9 cellular contexts compared by ENCODE assay signal in genomic region chr7:87874066-87874465, GRCh38. TPM values are rescaled to one million over a fixed set of nuclear protein-coding genes. Genes with fewer than 3 reads are reported as not detected.
DNase-seq lines count a peak whose midpoint lies in the region; ATAC-seq, FAIRE-seq and TF ChIP-seq lines count a peak whose summit lies in the region.
"Had no signal": no experiment of that assay in that cellular context is flagged by ENCODE, and none has a peak within 500 bp of the region (broad histone marks: within the 10 kb centered on the region; RNA-seq: fewer than 3 reads in every experiment).

No MANE protein-coding gene starts in this region.

- H3K27ac ChIP-seq in astrocyte (ENCODE audit: low read depth, low read length) = no peak overlapping the region

- H3K9ac ChIP-seq in astrocyte (ENCODE audit: low read length) = no peak overlapping the region
- peak overlapping the region; percentile 18 for H3K9ac ChIP-seq in skeletal muscle satellite cell (ENCODE audit: low read depth, low read length)

- peaks cover 31% of the 10 kb centered on the region for H3K4me1 Mint-ChIP-seq in T-helper 2 cell treated with Interferon-gamma antibody and Interleukin-4, amounts not matched to agents 5 μg/mL and 100 μg/mL, for 36 hours (ENCODE audit: low read depth)
- peaks cover 15% of the 10 kb centered on the region for H3K4me1 Mint-ChIP-seq in astrocyte (ENCODE audit: low read depth, unreplicated experiment)

- FAIRE-seq in astrocyte (lab: Jason Lieb, UNC) = no peak

- peaks cover 5% of the 10 kb centered on the region for H3K4me1 ChIP-seq in astrocyte (ENCODE audit: insufficient read depth, low read length)
- peaks cover 24% of the 10 kb centered on the region for H3K4me1 ChIP-seq in skeletal muscle satellite cell (ENCODE audit: control insufficient read depth, insufficient read depth, low read length)

- H3K36me3 ChIP-seq in astrocyte (ENCODE audit: insufficient read depth, low read length) = no peaks in the 10 kb centered on the region
- H3K36me3 ChIP-seq in skeletal muscle satellite cell (ENCODE audit: insufficient read depth, low read length) = peaks cover 6% of the 10 kb centered on the region

- H3K27me3 Mint-ChIP-seq in T-helper 2 cell treated with Interferon-gamma antibody and Interleukin-4, amounts not matched to agents 5 μg/mL and 100 μg/mL, for 36 hours (ENCODE audit: low read depth) = no peaks in the 10 kb centered on the region
- H3K27me3 Mint-ChIP-seq in astrocyte (ENCODE audit: low read depth, unreplicated experiment) = no peaks in the 10 kb centered on the region

- H3K9me3 ChIP-seq in astrocyte (ENCODE audit: insufficient read depth, low read depth, low read length) (peaks cover 5% of the 10 kb centered on the region), skeletal muscle satellite cell (replicated peaks; ENCODE audit: low read length) (peaks cover 4% of the 10 kb centered on the region)

- no peak overlapping the region for H2AFZ ChIP-seq in astrocyte (ENCODE audit: low read depth, low read length)

- H3K4me3 Mint-ChIP-seq in T-helper 2 cell treated with Interferon-gamma antibody and Interleukin-4, amounts not matched to agents 5 μg/mL and 100 μg/mL, for 36 hours = peak overlapping the region; percentile 89
- H3K4me3 Mint-ChIP-seq in astrocyte (ENCODE audit: unreplicated experiment) = no peak overlapping the region

- H3K79me2 ChIP-seq in astrocyte (ENCODE audit: insufficient read depth, low read length) = peaks cover 68% of the 10 kb centered on the region

- no peak overlapping the region for H3K4me3 ChIP-seq in astrocyte (ENCODE audit: insufficient read depth, low read depth, low read length)
- H3K4me3 ChIP-seq in skeletal muscle satellite cell (ENCODE audit: low read length) = peak overlapping the region; percentile 94

- ATAC-seq in HG02571 (IDR thresholded peaks at IDR 0.05; ENCODE audit: unreplicated experiment) = no peak

- H3K9me3 Mint-ChIP-seq in T-helper 2 cell treated with Interferon-gamma antibody and Interleukin-4, amounts not matched to agents 5 μg/mL and 100 μg/mL, for 36 hours = peaks cover 40% of the 10 kb centered on the region
- peaks cover 5% of the 10 kb centered on the region for H3K9me3 Mint-ChIP-seq in astrocyte (ENCODE audit: unreplicated experiment)

- no peak for DNase-seq in T-helper 2 cell treated with Interferon-gamma antibody and Interleukin-4, amounts not matched to agents 5 μg/mL and 100 μg/mL, for 36 hours (ENCODE audit: low spot score)
- DNase-seq in T-helper 2 cell (no peak), NOMO-1 (lab: John Stamatoyannopoulos, UW; ENCODE audit: unreplicated experiment in 2 of 2) (peak; percentile 96 to 100), astrocyte (ENCODE audit: low read depth) (no peak), iPS-NIHi11 (ENCODE audit: low spot score) (no peak), DMS153 (lab: John Stamatoyannopoulos, UW) (no peak)
- DNase-seq: NCI-H524 had no signal

- H3K36me3 Mint-ChIP-seq in T-helper 2 cell treated with Interferon-gamma antibody and Interleukin-4, amounts not matched to agents 5 μg/mL and 100 μg/mL, for 36 hours (ENCODE audit: low read depth) = peaks cover 50% of the 10 kb centered on the region
- H3K36me3 Mint-ChIP-seq in astrocyte (ENCODE audit: low read depth, unreplicated experiment) = no peaks in the 10 kb centered on the region

- H3K4me2 ChIP-seq in astrocyte (ENCODE audit: low read length) = peak overlapping the region; percentile 92
- H3K4me2 ChIP-seq in skeletal muscle satellite cell (ENCODE audit: low read length) = peak overlapping the region; percentile 85

- no peaks in the 10 kb centered on the region for H3K27me3 ChIP-seq in astrocyte (ENCODE audit: insufficient read depth, low read length)
- no peaks in the 10 kb centered on the region for H3K27me3 ChIP-seq in skeletal muscle satellite cell (ENCODE audit: control insufficient read depth, insufficient read depth, low read length)

- H4K20me1 ChIP-seq in astrocyte (ENCODE audit: insufficient read depth, low read length) = no peaks in the 10 kb centered on the region

- TF ChIP-seq CTCF in astrocyte (IDR thresholded peaks at IDR 0.05; ENCODE audit: insufficient read depth, low read depth, low read length) = no peak

- H3K27ac Mint-ChIP-seq in T-helper 2 cell treated with Interferon-gamma antibody and Interleukin-4, amounts not matched to agents 5 μg/mL and 100 μg/mL, for 36 hours = peak overlapping the region; percentile 78
- no peak overlapping the region for H3K27ac Mint-ChIP-seq in astrocyte (ENCODE audit: unreplicated experiment)

RNA-seq across cellular contexts. Expression of gene SLC25A40, which starts 2.1 kb away (rescaled TPM):
- total RNA-seq in astrocyte = 6.3 and 9.1 TPM in 2 replicates
- total RNA-seq in skeletal muscle satellite cell (2012; rRNA removed) = 5.6 and 9.2 TPM in 2 replicates

RNA-seq across cellular contexts. Expression of gene DBF4, which starts 2.2 kb away (rescaled TPM):
- 9.4 and 13.0 TPM in 2 replicates for total RNA-seq in astrocyte
- total RNA-seq in skeletal muscle satellite cell (2012; rRNA removed) = 30.8 and 34.0 TPM in 2 replicates

RNA-seq across cellular contexts. Expression of gene ADAM22, which starts 60.0 kb away (rescaled TPM):
- total RNA-seq in astrocyte = 1.5 and 2.2 TPM in 2 replicates
- total RNA-seq in skeletal muscle satellite cell (2012; rRNA removed) = under 0.01 and 0.25 TPM in 2 replicates

Comparison
In these comparisons a context has a peak if more than half of its experiments do, and no peak if none do; other contexts are left out.
1. DNase-seq: peak in NOMO-1 (2 of 2); none in T-helper 2 cell treated with Interferon-gamma antibody and Interleukin-4, amounts not matched to agents 5 μg/mL and 100 μg/mL, for 36 hours (single experiment), T-helper 2 cell (0 of 5), astrocyte (single experiment), iPS-NIHi11 (single experiment) and DMS153 (single experiment).